In genomic region chr10:99234067-99234738, GRCh38 we compare ENCODE assay signal across 8 cellular contexts. TPM values are rescaled to one million over a fixed set of nuclear protein-coding genes. Genes with fewer than 3 reads are reported as not detected.
DNase-seq lines count a peak whose midpoint lies in the region; ATAC-seq, FAIRE-seq and TF ChIP-seq lines count a peak whose summit lies in the region.

No MANE protein-coding gene starts in this region.

- H2BK5ac ChIP-seq in mesendoderm (ENCODE audit: low read length) = no peak overlapping the region

- POLR2A ChIA-PET in HepG2 (lab: Yijun Ruan, JAX) = no interaction called here

- no peak for DNase-seq in HepG2 (ENCODE audit: low spot score)
- DNase-seq in mesendoderm = peak; percentile 79
- DNase-seq in stimulated activated naive CD8-positive, alpha-beta T cell treated with anti-CD3 and anti-CD28 coated beads, Interleukin-15, amount 100 ng/mL, for 72 hours = peak; percentile 44 to 55
- DNase-seq in 8988T = no peak

- H3K9me3 Mint-ChIP-seq in stimulated activated naive CD8-positive, alpha-beta T cell treated with anti-CD3 and anti-CD28 coated beads, Interleukin-15, amount 100 ng/mL, for 72 hours = no peaks in the 10 kb centered on the region

- H3K23ac ChIP-seq in mesendoderm (ENCODE audit: low read length) = no peak overlapping the region

- TF ChIP-seq CTCF in liver (IDR thresholded peaks at IDR 0.05; ENCODE audit: low read depth, low read length, missing input control) (no peak), HepG2 (CRISPR knock-in tag; IDR thresholded peaks at IDR 0.05) (no peak)

- TF ChIP-seq EP300 in HepG2 (IDR thresholded peaks at IDR 0.05; ENCODE audit: low read depth in 2 of 2, low read length in 2 of 2) = no peak
- no peak for TF ChIP-seq EP300 in HepG2 (CRISPR knock-in tag; IDR thresholded peaks at IDR 0.05; ENCODE audit: borderline replicate concordance)

- TF ChIP-seq RAD21 in liver (IDR thresholded peaks at IDR 0.05) = no peak
- no peak for TF ChIP-seq RAD21 in HepG2 (CRISPR knock-in tag; IDR thresholded peaks at IDR 0.05)

- no peak overlapping the region for H3K4ac ChIP-seq in mesendoderm (ENCODE audit: low read depth, low read length)

- no peaks in the 10 kb centered on the region for H3K9me3 ChIP-seq in liver (ENCODE audit: control insufficient read depth in 4 of 4, low read length in 3 of 4)
- no peaks in the 10 kb centered on the region for H3K9me3 ChIP-seq in HepG2 (ENCODE audit: low read length)
- H3K9me3 ChIP-seq in duodenal mucosa (ENCODE audit: control insufficient read depth in 1 of 2, low read length in 2 of 2) = no peaks in the 10 kb centered on the region

- H3K4me2 ChIP-seq in HepG2 (ENCODE audit: low read depth, low read length) (no peak overlapping the region), mesendoderm (ENCODE audit: low read length) (peak overlapping the region; percentile 60)

- H3K27ac ChIP-seq in liver (ENCODE audit: low read depth in 1 of 2, low read length in 2 of 2) = no peak overlapping the region
- no peak overlapping the region for H3K27ac ChIP-seq in HepG2 (ENCODE audit: extremely low read length, insufficient read depth, low read length)
- no peak overlapping the region for H3K27ac ChIP-seq in duodenal mucosa (ENCODE audit: low read depth, low read length)
- H3K27ac ChIP-seq in mesendoderm (ENCODE audit: low read depth, low read length) = no peak overlapping the region

- H2AFZ ChIP-seq in HepG2 (ENCODE audit: low read length) = no peak overlapping the region

- peak overlapping the region; percentile 76 to 85 for H3K4me3 Mint-ChIP-seq in stimulated activated naive CD8-positive, alpha-beta T cell treated with anti-CD3 and anti-CD28 coated beads, Interleukin-15, amount 100 ng/mL, for 72 hours

- H3K4me3 ChIP-seq in liver (ENCODE audit: low read depth in 1 of 3, low read length in 3 of 3) = peak overlapping the region in 2 of 3 donors; percentile 35 to 44
- no peak overlapping the region for H3K4me3 ChIP-seq in HepG2 (replicated peaks in 1 of 3; ENCODE audit: insufficient read depth in 1 of 3, low read depth in 2 of 3, low read length in 3 of 3)
- peak overlapping the region; percentile 57 to 62 for H3K4me3 ChIP-seq in duodenal mucosa (ENCODE audit: low read depth in 1 of 2, low read length in 2 of 2)
- H3K4me3 ChIP-seq in mesendoderm (ENCODE audit: low read length) = peak overlapping the region; percentile 19

- H3K9ac ChIP-seq in liver (ENCODE audit: low read depth in 1 of 2, low read length in 2 of 2) (no peak overlapping the region), HepG2 (ENCODE audit: insufficient read depth, low read depth, low read length) (no peak overlapping the region), duodenal mucosa (ENCODE audit: low read depth in 1 of 2, low read length in 2 of 2) (peak overlapping the region; percentile 28 to 57), mesendoderm (ENCODE audit: low read length) (peak overlapping the region; percentile 64)

- no peaks in the 10 kb centered on the region for H3K79me1 ChIP-seq in mesendoderm (ENCODE audit: low read length)

- in situ Hi-C loops in HepG2 (cut with HindIII; ENCODE audit: extremely low pct_ligation_motif_present, low pct_unique_long_range_greater_than_20kb) = no loop called here

- H3K79me2 ChIP-seq in HepG2 (ENCODE audit: insufficient read depth, low read length) = no peaks in the 10 kb centered on the region
- H3K79me2 ChIP-seq in mesendoderm (ENCODE audit: control insufficient read depth, insufficient read depth, low read length) = no peaks in the 10 kb centered on the region

- WGBS in liver = 3% methylated on average over 45 of the region's 45 CpGs
- 36% methylated on average over 35 of the region's 45 CpGs for WGBS in HepG2 (ENCODE audit: low lambda C conversion rate)
- no CpG with 5 or more reads among the region's 45 CpGs for WGBS in mesendoderm (ENCODE audit: extremely low coverage, insufficient coverage, low lambda C conversion rate)

- peaks cover 51% of the 10 kb centered on the region for H3K4me1 Mint-ChIP-seq in stimulated activated naive CD8-positive, alpha-beta T cell treated with anti-CD3 and anti-CD28 coated beads, Interleukin-15, amount 100 ng/mL, for 72 hours

- H3K27me3 ChIP-seq in liver (ENCODE audit: control insufficient read depth in 4 of 4, insufficient read depth in 4 of 4, low read length in 3 of 4) = peaks cover 0 to 28% (median 12%) of the 10 kb centered on the region in 4 donors
- peaks cover 8 to 57% of the 10 kb centered on the region in 2 experiments for H3K27me3 ChIP-seq in HepG2 (ENCODE audit: control insufficient read depth in 1 of 2, insufficient read depth in 2 of 2, low read length in 2 of 2)
- H3K27me3 ChIP-seq in duodenal mucosa (ENCODE audit: control insufficient read depth in 1 of 2, insufficient read depth in 2 of 2, low read length in 2 of 2) = peaks cover 48 to 75% of the 10 kb centered on the region in 2 donors
- H3K27me3 ChIP-seq in mesendoderm (ENCODE audit: insufficient read depth, low read length, poor library complexity) = peaks cover 39% of the 10 kb centered on the region

- H3K36me3 ChIP-seq in liver (ENCODE audit: control insufficient read depth in 4 of 4, insufficient read depth in 3 of 4, low read depth in 1 of 4, low read length in 3 of 4) = no peaks in the 10 kb centered on the region
- no peaks in the 10 kb centered on the region for H3K36me3 ChIP-seq in HepG2 (replicated peaks in 1 of 2; ENCODE audit: control insufficient read depth in 1 of 2, insufficient read depth in 2 of 2, low read length in 2 of 2)
- no peaks in the 10 kb centered on the region for H3K36me3 ChIP-seq in duodenal mucosa (ENCODE audit: control insufficient read depth in 1 of 2, insufficient read depth in 2 of 2, low read length in 2 of 2)
- no peaks in the 10 kb centered on the region for H3K36me3 ChIP-seq in mesendoderm (ENCODE audit: control insufficient read depth, insufficient read depth, low read length)

- H2BK15ac ChIP-seq in mesendoderm (replicated peaks; ENCODE audit: low read depth) = no peak overlapping the region

- H3K27ac Mint-ChIP-seq in stimulated activated naive CD8-positive, alpha-beta T cell treated with anti-CD3 and anti-CD28 coated beads, Interleukin-15, amount 100 ng/mL, for 72 hours = no peak overlapping the region

- no peak overlapping the region for H4K8ac ChIP-seq in mesendoderm (ENCODE audit: low read depth, low read length)

- H2AK5ac ChIP-seq in mesendoderm (ENCODE audit: low read length) = no peak overlapping the region

- H3K4me1 ChIP-seq in liver (ENCODE audit: control insufficient read depth in 4 of 4, insufficient read depth in 4 of 4, low read length in 3 of 4) (peaks cover 4 to 29% (median 17%) of the 10 kb centered on the region in 4 donors), HepG2 (ENCODE audit: insufficient read depth, low read length) (no peaks in the 10 kb centered on the region), duodenal mucosa (ENCODE audit: control insufficient read depth in 1 of 2, insufficient read depth in 2 of 2, low read length in 2 of 2) (peaks cover 7 to 10% of the 10 kb centered on the region in 2 donors), mesendoderm (ENCODE audit: control insufficient read depth, low read depth, low read length) (peaks cover 3% of the 10 kb centered on the region)

- H4K5ac ChIP-seq in mesendoderm (ENCODE audit: low read length) = no peak overlapping the region

- no peak overlapping the region for H2BK120ac ChIP-seq in mesendoderm (ENCODE audit: low read depth, low read length)

- peak overlapping the region; percentile 87 for H3K56ac ChIP-seq in mesendoderm (ENCODE audit: low read length)

- H3K27me3 Mint-ChIP-seq in stimulated activated naive CD8-positive, alpha-beta T cell treated with anti-CD3 and anti-CD28 coated beads, Interleukin-15, amount 100 ng/mL, for 72 hours = peaks cover 96% of the 10 kb centered on the region

- no peak for TF ChIP-seq POLR2A in HepG2 (IDR thresholded peaks at IDR 0.05; ENCODE audit: insufficient read depth in 1 of 2, low read depth in 2 of 2, low read length in 2 of 2)

- intact Hi-C loops in HepG2 (cut with micrococcal nuclease; ENCODE audit: unreplicated experiment) = no loop called here

- ATAC-seq in HepG2 (no peak; the same call in 2 of the 3 replicates), HG02973 (IDR thresholded peaks at IDR 0.05; ENCODE audit: unreplicated experiment) (peak; percentile 98), SK-N-SH treated with all-trans-retinoic acid at 6 μM for 48 hours (peak; percentile 70)
- ATAC-seq in stimulated activated naive CD8-positive, alpha-beta T cell treated with anti-CD3 and anti-CD28 coated beads, Interleukin-15, amount 100 ng/mL, for 72 hours = peak; percentile 87

- H3K18ac ChIP-seq in mesendoderm (ENCODE audit: low read length) = peak overlapping the region; percentile 25

- CTCF ChIA-PET in HepG2 (lab: Yijun Ruan, JAX; ENCODE audit: low intra/inter-chr PET ratio, low total read pairs) = no interaction called here

- no peak for FAIRE-seq in HepG2 (lab: Jason Lieb, UNC)

- no TSS peak for BruUV-seq in HepG2 (replicated peaks; lab: Mats Ljungman, UMichigan)

- no peaks in the 10 kb centered on the region for H4K20me1 ChIP-seq in HepG2 (ENCODE audit: insufficient read depth, low read length)

TF ChIP-seq in SK-N-SH treated with all-trans-retinoic acid at 6 μM for 48 hours, 23 proteins besides CTCF, POLR2A, EP300 and RAD21 (continues in another document):
- no peak for TF ChIP-seq GLIS3 (CRISPR knock-in tag; IDR thresholded peaks at IDR 0.05)

RNA-seq across cellular contexts. Expression of gene HPSE2, which starts 1.4 kb away (rescaled TPM):
- total RNA-seq in liver (under 1 TPM in 1 of 2 donors, not detected in 1; 0.05 TPM), HepG2 (2016; rRNA removed; fragmentation: Illumina TruSeq; extraction: Trizol) (not detected in 2 replicates)
- polyA plus RNA-seq in liver (not detected), HepG2 (2011; rRNA removed) (0.01 TPM in 2 replicates)
- total RNA-seq in HepG2 (2016; cell fraction: cytosol; rRNA removed; fragmentation: Illumina TruSeq; extraction: Trizol; ENCODE audit: low read depth) = not detected in 2 replicates
- total RNA-seq in HepG2 (2016; cell fraction: insoluble cytoplasmic fraction; rRNA removed; fragmentation: Illumina TruSeq; extraction: Trizol) = not detected in 2 replicates
- total RNA-seq in HepG2 (2016; cell fraction: membrane; rRNA removed; fragmentation: Illumina TruSeq; extraction: Trizol) = not detected in 2 replicates
- total RNA-seq in HepG2 (2016; cell fraction: nucleus; rRNA removed; fragmentation: Illumina TruSeq; extraction: Trizol) = not detected in 2 replicates
- not detected in 2 replicates for polyA plus RNA-seq in HepG2 (2011; cell fraction: cytosol; rRNA removed)
- not detected in 2 replicates for polyA plus RNA-seq in HepG2 (2011; cell fraction: nucleus; rRNA removed)
- polyA plus RNA-seq in HepG2 (2012) = not detected in 2 replicates
- not detected in 2 replicates for polyA plus RNA-seq in HepG2 (2016; cell fraction: cytosol; fragmentation: Illumina TruSeq; extraction: Trizol; ENCODE audit: low read depth)
- not detected in 2 replicates for polyA plus RNA-seq in HepG2 (2016; cell fraction: insoluble cytoplasmic fraction; fragmentation: Illumina TruSeq; extraction: Trizol; ENCODE audit: low read depth)
- polyA plus RNA-seq in HepG2 (2016; cell fraction: membrane; fragmentation: Illumina TruSeq; extraction: Trizol; ENCODE audit: low read depth) = not detected in 2 replicates
- not detected in 2 replicates for polyA plus RNA-seq in HepG2 (2016; cell fraction: nucleus; fragmentation: Illumina TruSeq; extraction: Trizol; ENCODE audit: insufficient read depth, low read depth)
- polyA minus RNA-seq in HepG2 (2011; rRNA and poly(A)+ RNA removed; ENCODE audit: low replicate concordance) = not detected in 2 replicates
- not detected in 2 replicates for polyA minus RNA-seq in HepG2 (2011; cell fraction: cytosol; rRNA and poly(A)+ RNA removed)
- polyA minus RNA-seq in HepG2 (2011; cell fraction: nucleus; rRNA and poly(A)+ RNA removed) = 0.13 TPM in 1 of 2 replicates, not detected in the other
- polyA plus RNA-seq in mesendoderm (2013, experiment 1 of 2) = 0.08 TPM
- 0.15 TPM for polyA plus RNA-seq in mesendoderm (2013, experiment 2 of 2)

Comparison
In these comparisons a context has a peak if more than half of its experiments do, and no peak if none do; other contexts are left out.
1. H3K4me3 ChIP-seq: peak in liver (2 of 3), duodenal mucosa (2 of 2) and mesendoderm (single experiment); none in HepG2 (0 of 3).
2. H3K9ac ChIP-seq: peak in duodenal mucosa (2 of 2) and mesendoderm (single experiment); none in liver (0 of 2) and HepG2 (single experiment).
3. DNase-seq: peak in mesendoderm (single experiment) and stimulated activated naive CD8-positive, alpha-beta T cell treated with anti-CD3 and anti-CD28 coated beads, Interleukin-15, amount 100 ng/mL, for 72 hours (2 of 2); none in HepG2 (single experiment) and 8988T (single experiment).